ENCODE assay signal across 10 cellular contexts in the genomic region with DNA sequence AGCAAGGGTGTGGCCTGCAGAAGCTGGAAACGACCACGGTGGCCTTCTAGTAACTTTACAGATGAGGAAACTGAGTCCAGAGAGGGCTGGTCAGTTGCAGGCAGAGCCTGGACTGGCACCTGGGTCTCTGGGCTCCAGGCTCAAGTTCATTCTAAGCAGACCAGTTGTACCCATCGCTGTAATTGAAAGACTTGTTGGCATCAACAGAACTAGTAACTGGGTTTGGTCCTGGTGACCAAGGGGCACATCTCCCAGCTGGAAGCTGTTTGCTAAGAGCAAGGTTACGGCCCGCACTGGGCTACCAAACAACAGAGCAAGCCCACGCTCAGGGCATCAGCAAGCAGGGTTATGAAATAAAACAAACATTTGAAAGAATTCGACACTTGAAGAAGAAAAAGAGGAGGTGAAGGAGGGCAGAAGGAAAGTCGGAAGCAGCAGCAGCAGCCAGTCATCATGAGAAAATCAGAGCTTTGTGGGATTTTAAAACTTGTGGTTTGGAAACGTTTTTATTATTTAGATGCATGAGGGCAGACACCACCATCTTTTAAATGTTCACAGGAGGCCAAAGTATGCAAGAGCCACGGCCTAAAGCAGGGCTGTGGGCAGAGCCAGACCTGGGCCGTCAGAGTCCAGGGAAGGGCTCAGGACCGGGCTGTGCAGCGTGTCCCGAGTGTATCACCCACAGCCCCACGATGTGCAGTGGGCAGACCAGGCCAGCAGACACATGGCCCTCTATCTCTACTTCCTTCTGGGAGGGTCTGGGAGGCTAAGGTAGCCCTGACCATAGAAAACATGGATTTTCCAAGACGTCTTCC.
A peak's percentile ranks its signal among the peaks of the same experiment; 100 is the strongest.
DNase-seq lines count a peak whose midpoint lies in the region; ATAC-seq, FAIRE-seq and TF ChIP-seq lines count a peak whose summit lies in the region.
"Had no signal": no experiment of that assay in that cellular context is flagged by ENCODE, and none has a peak within 500 bp of the region (broad histone marks: within the 10 kb centered on the region; RNA-seq: fewer than 3 reads in every experiment).

No MANE protein-coding gene starts in this region.

- H3K9me3 Mint-ChIP-seq in activated naive CD8-positive, alpha-beta T cell treated with anti-CD3 and anti-CD28 coated beads, Interleukin-2, amount 50 U/mL, for 24 hours, result peaks cover 8% of the 10 kb centered on the region

- no peak for DNase-seq in activated naive CD8-positive, alpha-beta T cell treated with anti-CD3 and anti-CD28 coated beads, Interleukin-2, amount 50 U/mL, for 24 hours
- DNase-seq in omental fat pad (ENCODE audit: low spot score) (no peak), kidney (no peak), kidney glomerular epithelial cell (lab: John Stamatoyannopoulos, UW) (no peak), foreskin melanocyte (no peak)
- DNase-seq: head of caudate nucleus, NCI-H446 treated with DMSO at 0.1 percent for 48 hours had no signal

- FAIRE-seq in kidney (lab: Jason Lieb, UNC), result no peak

- no peak for TF ChIP-seq CTCF in omental fat pad (IDR thresholded peaks at IDR 0.05)
- TF ChIP-seq CTCF in kidney (IDR thresholded peaks at IDR 0.05; ENCODE audit: borderline replicate concordance, extremely low read depth, insufficient read depth), result no peak

- H3K9me3 ChIP-seq in kidney (ENCODE audit: control insufficient read depth in 1 of 2, low read length in 2 of 2), result no peaks in the 10 kb centered on the region

- peak overlapping the region in 1 of 2 donors; percentile 61 for H3K27ac ChIP-seq in kidney (ENCODE audit: low read depth in 2 of 2, low read length in 2 of 2)

- intact Hi-C loops in kidney (cut with DNase I), result no loop called here

- no peak overlapping the region for H3K9ac ChIP-seq in kidney (ENCODE audit: low read length in 2 of 2)

- H3K36me3 ChIP-seq in kidney (ENCODE audit: control insufficient read depth in 1 of 2, insufficient read depth in 2 of 2, low read length in 2 of 2), result no peaks in the 10 kb centered on the region

- H3K4me1 Mint-ChIP-seq in activated naive CD8-positive, alpha-beta T cell treated with anti-CD3 and anti-CD28 coated beads, Interleukin-2, amount 50 U/mL, for 24 hours, result peaks cover 57% of the 10 kb centered on the region

- H3K4me3 Mint-ChIP-seq in activated naive CD8-positive, alpha-beta T cell treated with anti-CD3 and anti-CD28 coated beads, Interleukin-2, amount 50 U/mL, for 24 hours, result no peak overlapping the region

- peak overlapping the region; percentile 83 for H3K27ac Mint-ChIP-seq in activated naive CD8-positive, alpha-beta T cell treated with anti-CD3 and anti-CD28 coated beads, Interleukin-2, amount 50 U/mL, for 24 hours

- no peaks in the 10 kb centered on the region for H3K36me3 Mint-ChIP-seq in activated naive CD8-positive, alpha-beta T cell treated with anti-CD3 and anti-CD28 coated beads, Interleukin-2, amount 50 U/mL, for 24 hours (ENCODE audit: low read depth)

- H3K4me3 ChIP-seq in kidney (ENCODE audit: low read length in 2 of 2), result no peak overlapping the region

- peak; percentile 11 for ATAC-seq in GM19397 (IDR thresholded peaks at IDR 0.05; ENCODE audit: unreplicated experiment)
- ATAC-seq in HG03196 (IDR thresholded peaks at IDR 0.05; ENCODE audit: unreplicated experiment), result peak; percentile 1
- no peak for ATAC-seq in activated naive CD8-positive, alpha-beta T cell treated with anti-CD3 and anti-CD28 coated beads, Interleukin-2, amount 50 U/mL, for 24 hours
- peak; percentile 23 for ATAC-seq in omental fat pad (ENCODE audit: low FRiP score)
- ATAC-seq in GM21447 (IDR thresholded peaks at IDR 0.05; ENCODE audit: unreplicated experiment), result no peak

- peaks cover 7% of the 10 kb centered on the region for H3K27me3 Mint-ChIP-seq in activated naive CD8-positive, alpha-beta T cell treated with anti-CD3 and anti-CD28 coated beads, Interleukin-2, amount 50 U/mL, for 24 hours

- H3K4me1 ChIP-seq in kidney (ENCODE audit: control insufficient read depth in 1 of 2, insufficient read depth in 1 of 2, low read depth in 1 of 2, low read length in 2 of 2), result peaks cover 0 to 10% of the 10 kb centered on the region in 2 donors

Comparison
In these comparisons a context has a peak if more than half of its experiments do, and no peak if none do; other contexts are left out.
1. ATAC-seq: peak in GM19397 (single experiment), HG03196 (single experiment) and omental fat pad (single experiment); none in activated naive CD8-positive, alpha-beta T cell treated with anti-CD3 and anti-CD28 coated beads, Interleukin-2, amount 50 U/mL, for 24 hours (single experiment) and GM21447 (single experiment).